1 cellular context compared by ENCODE assay signal in the genomic region with DNA sequence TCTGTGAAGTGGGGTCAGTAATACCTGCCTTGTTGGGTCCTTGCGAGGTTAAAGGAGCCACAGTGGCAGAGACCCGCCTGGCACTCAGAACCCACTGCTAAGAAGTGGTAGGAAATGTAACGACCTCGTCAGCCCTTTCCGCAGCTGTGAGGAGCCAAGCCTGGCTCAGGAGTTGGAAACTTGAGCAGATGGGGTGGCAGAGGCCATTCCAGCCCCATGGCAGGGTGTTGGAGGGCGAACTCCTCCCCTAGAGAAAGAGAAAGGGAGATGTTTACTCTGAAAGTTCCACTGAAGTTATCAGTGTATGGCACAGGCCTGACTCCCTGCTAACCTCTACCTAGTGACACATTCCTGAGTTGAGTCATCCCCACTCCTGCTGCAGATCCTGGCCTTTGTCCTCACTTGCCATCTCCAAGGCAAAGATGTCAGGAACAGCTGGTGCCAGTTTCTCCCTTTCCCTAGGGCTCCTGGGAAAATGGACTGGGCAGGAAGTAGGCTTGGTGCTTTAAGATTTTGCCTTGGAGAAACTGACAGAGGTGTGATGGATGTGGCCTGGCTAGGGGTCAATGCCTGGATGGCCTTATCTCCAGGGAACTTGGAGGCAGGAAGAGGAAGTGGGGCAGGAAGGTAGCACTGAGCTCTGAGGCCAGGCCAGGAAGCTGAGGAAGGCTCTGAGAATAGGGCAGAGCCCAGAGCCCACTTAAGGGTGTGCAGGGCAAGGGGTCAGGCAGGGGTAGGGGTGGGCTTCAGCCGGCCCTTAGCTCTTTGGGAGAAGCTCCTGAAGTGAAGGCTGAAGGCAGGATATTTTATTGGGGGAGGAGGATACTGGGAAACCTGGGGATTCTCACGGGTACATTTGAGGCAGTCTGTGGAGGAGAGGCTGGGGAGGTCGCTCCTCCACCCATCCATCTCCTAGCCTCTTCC.
A peak's percentile ranks its signal among the peaks of the same experiment; 100 is the strongest.
TF ChIP-seq lines count a peak whose summit lies in the region.

No MANE protein-coding gene starts in this region.

TF ChIP-seq in HepG2, 621 proteins besides CTCF, POLR2A, EP300 and RAD21 (continues in another document):
- no peak; the same call in 1 of the 2 replicates for TF ChIP-seq KDM5A (IDR thresholded peaks at IDR 0.05; ENCODE audit: borderline replicate concordance, low read length)
- no peak for TF ChIP-seq ONECUT2 (CRISPR knock-in tag; IDR thresholded peaks at IDR 0.05)
- TF ChIP-seq MIXL1 (CRISPR knock-in tag; IDR thresholded peaks at IDR 0.05), result peak; percentile 35; the same call in 1 of the 2 replicates
- TF ChIP-seq TMF1 (CRISPR knock-in tag; IDR thresholded peaks at IDR 0.05; ENCODE audit: low read depth), result no peak
- TF ChIP-seq, protein P1, sequence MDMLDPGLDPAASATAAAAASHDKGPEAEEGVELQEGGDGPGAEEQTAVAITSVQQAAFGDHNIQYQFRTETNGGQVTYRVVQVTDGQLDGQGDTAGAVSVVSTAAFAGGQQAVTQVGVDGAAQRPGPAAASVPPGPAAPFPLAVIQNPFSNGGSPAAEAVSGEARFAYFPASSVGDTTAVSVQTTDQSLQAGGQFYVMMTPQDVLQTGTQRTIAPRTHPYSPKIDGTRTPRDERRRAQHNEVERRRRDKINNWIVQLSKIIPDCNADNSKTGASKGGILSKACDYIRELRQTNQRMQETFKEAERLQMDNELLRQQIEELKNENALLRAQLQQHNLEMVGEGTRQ (IDR thresholded peaks at IDR 0.05; ENCODE audit: low read depth, low read length), result no peak
- TF ChIP-seq, protein P1 (CRISPR knock-in tag; IDR thresholded peaks at IDR 0.05; ENCODE audit: borderline replicate concordance), result no peak; the same call in 1 of the 2 replicates
- 0 out of 2 replicates have a peak, but pooled peaks have one; percentile 38 for TF ChIP-seq KLF12 (CRISPR knock-in tag; IDR thresholded peaks at IDR 0.05; ENCODE audit: borderline replicate concordance)
- TF ChIP-seq, protein P2, sequence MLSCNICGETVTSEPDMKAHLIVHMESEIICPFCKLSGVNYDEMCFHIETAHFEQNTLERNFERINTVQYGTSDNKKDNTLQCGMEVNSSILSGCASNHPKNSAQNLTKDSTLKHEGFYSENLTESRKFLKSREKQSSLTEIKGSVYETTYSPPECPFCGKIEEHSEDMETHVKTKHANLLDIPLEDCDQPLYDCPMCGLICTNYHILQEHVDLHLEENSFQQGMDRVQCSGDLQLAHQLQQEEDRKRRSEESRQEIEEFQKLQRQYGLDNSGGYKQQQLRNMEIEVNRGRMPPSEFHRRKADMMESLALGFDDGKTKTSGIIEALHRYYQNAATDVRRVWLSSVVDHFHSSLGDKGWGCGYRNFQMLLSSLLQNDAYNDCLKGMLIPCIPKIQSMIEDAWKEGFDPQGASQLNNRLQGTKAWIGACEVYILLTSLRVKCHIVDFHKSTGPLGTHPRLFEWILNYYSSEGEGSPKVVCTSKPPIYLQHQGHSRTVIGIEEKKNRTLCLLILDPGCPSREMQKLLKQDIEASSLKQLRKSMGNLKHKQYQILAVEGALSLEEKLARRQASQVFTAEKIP (CRISPR knock-in tag; IDR thresholded peaks at IDR 0.05; ENCODE audit: borderline replicate concordance), result no peak
- peak; percentile 78; the same call in 1 of the 2 replicates for TF ChIP-seq HNF4G (IDR thresholded peaks at IDR 0.05; ENCODE audit: borderline replicate concordance, low read depth, low read length)
- no peak for TF ChIP-seq HNF4G (CRISPR knock-in tag; IDR thresholded peaks at IDR 0.05; ENCODE audit: borderline replicate concordance, low read depth)
- TF ChIP-seq ZNF253 (CRISPR knock-in tag; IDR thresholded peaks at IDR 0.05; ENCODE audit: borderline replicate concordance), result no peak
- TF ChIP-seq, protein P3, sequence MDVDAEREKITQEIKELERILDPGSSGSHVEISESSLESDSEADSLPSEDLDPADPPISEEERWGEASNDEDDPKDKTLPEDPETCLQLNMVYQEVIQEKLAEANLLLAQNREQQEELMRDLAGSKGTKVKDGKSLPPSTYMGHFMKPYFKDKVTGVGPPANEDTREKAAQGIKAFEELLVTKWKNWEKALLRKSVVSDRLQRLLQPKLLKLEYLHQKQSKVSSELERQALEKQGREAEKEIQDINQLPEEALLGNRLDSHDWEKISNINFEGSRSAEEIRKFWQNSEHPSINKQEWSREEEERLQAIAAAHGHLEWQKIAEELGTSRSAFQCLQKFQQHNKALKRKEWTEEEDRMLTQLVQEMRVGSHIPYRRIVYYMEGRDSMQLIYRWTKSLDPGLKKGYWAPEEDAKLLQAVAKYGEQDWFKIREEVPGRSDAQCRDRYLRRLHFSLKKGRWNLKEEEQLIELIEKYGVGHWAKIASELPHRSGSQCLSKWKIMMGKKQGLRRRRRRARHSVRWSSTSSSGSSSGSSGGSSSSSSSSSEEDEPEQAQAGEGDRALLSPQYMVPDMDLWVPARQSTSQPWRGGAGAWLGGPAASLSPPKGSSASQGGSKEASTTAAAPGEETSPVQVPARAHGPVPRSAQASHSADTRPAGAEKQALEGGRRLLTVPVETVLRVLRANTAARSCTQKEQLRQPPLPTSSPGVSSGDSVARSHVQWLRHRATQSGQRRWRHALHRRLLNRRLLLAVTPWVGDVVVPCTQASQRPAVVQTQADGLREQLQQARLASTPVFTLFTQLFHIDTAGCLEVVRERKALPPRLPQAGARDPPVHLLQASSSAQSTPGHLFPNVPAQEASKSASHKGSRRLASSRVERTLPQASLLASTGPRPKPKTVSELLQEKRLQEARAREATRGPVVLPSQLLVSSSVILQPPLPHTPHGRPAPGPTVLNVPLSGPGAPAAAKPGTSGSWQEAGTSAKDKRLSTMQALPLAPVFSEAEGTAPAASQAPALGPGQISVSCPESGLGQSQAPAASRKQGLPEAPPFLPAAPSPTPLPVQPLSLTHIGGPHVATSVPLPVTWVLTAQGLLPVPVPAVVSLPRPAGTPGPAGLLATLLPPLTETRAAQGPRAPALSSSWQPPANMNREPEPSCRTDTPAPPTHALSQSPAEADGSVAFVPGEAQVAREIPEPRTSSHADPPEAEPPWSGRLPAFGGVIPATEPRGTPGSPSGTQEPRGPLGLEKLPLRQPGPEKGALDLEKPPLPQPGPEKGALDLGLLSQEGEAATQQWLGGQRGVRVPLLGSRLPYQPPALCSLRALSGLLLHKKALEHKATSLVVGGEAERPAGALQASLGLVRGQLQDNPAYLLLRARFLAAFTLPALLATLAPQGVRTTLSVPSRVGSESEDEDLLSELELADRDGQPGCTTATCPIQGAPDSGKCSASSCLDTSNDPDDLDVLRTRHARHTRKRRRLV (CRISPR knock-in tag; IDR thresholded peaks at IDR 0.05), result no peak; the same call in 1 of the 2 replicates
- no peak; the same call in 1 of the 2 replicates for TF ChIP-seq GPN1 (CRISPR knock-in tag; IDR thresholded peaks at IDR 0.05; ENCODE audit: borderline replicate concordance)
- TF ChIP-seq, protein P4, sequence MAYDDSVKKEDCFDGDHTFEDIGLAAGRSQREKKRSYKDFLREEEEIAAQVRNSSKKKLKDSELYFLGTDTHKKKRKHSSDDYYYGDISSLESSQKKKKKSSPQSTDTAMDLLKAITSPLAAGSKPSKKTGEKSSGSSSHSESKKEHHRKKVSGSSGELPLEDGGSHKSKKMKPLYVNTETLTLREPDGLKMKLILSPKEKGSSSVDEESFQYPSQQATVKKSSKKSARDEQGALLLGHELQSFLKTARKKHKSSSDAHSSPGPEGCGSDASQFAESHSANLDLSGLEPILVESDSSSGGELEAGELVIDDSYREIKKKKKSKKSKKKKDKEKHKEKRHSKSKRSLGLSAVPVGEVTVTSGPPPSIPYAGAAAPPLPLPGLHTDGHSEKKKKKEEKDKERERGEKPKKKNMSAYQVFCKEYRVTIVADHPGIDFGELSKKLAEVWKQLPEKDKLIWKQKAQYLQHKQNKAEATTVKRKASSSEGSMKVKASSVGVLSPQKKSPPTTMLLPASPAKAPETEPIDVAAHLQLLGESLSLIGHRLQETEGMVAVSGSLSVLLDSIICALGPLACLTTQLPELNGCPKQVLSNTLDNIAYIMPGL (CRISPR knock-in tag; IDR thresholded peaks at IDR 0.05; ENCODE audit: borderline replicate concordance in 1 of 2, low read depth in 1 of 2), result peak in 1 of 2 experiments; percentile 57; a peak in 3 of 4 replicates
- no peak; the same call in 1 of the 2 replicates for TF ChIP-seq EEA1 (CRISPR knock-in tag; IDR thresholded peaks at IDR 0.05; ENCODE audit: borderline replicate concordance)
- no peak for TF ChIP-seq ZNF251 (CRISPR knock-in tag; IDR thresholded peaks at IDR 0.05)
- TF ChIP-seq CCAR2 (optimal IDR thresholded peaks at IDR 0.05; ENCODE audit: low read depth, low read length), result no peak
- peak; percentile 56; the same call in 1 of the 2 replicates for TF ChIP-seq ZNF430 (CRISPR knock-in tag; IDR thresholded peaks at IDR 0.05)
- TF ChIP-seq, protein P5, sequence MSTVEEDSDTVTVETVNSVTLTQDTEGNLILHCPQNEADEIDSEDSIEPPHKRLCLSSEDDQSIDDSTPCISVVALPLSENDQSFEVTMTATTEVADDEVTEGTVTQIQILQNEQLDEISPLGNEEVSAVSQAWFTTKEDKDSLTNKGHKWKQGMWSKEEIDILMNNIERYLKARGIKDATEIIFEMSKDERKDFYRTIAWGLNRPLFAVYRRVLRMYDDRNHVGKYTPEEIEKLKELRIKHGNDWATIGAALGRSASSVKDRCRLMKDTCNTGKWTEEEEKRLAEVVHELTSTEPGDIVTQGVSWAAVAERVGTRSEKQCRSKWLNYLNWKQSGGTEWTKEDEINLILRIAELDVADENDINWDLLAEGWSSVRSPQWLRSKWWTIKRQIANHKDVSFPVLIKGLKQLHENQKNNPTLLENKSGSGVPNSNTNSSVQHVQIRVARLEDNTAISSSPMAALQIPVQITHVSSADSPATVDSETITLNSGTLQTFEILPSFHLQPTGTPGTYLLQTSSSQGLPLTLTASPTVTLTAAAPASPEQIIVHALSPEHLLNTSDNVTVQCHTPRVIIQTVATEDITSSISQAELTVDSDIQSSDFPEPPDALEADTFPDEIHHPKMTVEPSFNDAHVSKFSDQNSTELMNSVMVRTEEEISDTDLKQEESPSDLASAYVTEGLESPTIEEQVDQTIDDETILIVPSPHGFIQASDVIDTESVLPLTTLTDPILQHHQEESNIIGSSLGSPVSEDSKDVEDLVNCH (CRISPR knock-in tag; IDR thresholded peaks at IDR 0.05), result no peak
- TF ChIP-seq KLF16 (CRISPR knock-in tag; IDR thresholded peaks at IDR 0.05), result peak in 1 of 2 experiments; percentile 63; a peak in 2 of 4 replicates
- TF ChIP-seq KDM1A (CRISPR knock-in tag; IDR thresholded peaks at IDR 0.05), result peak; percentile 54; the same call in 1 of the 2 replicates
- TF ChIP-seq HNRNPLL (IDR thresholded peaks at IDR 0.05; ENCODE audit: low read depth, low read length, poor library complexity, severe bottlenecking), result no peak
- TF ChIP-seq ZNF703 (CRISPR knock-in tag; IDR thresholded peaks at IDR 0.05; ENCODE audit: borderline replicate concordance), result peak; percentile 90; the same call in 1 of the 2 replicates
- no peak for TF ChIP-seq SATB2 (CRISPR knock-in tag; IDR thresholded peaks at IDR 0.05)
- TF ChIP-seq TBL1XR1 (IDR thresholded peaks at IDR 0.05; ENCODE audit: borderline replicate concordance, low read length, partially characterized antibody), result peak; percentile 72
- peak; percentile 76; the same call in 1 of the 2 replicates for TF ChIP-seq ZNF124 (CRISPR knock-in tag; IDR thresholded peaks at IDR 0.05)
- TF ChIP-seq ZNF331 (CRISPR knock-in tag; IDR thresholded peaks at IDR 0.05), result peak; percentile 71
- peak; percentile 73; the same call in 1 of the 2 replicates for TF ChIP-seq MIER2 (CRISPR knock-in tag; IDR thresholded peaks at IDR 0.05)
- TF ChIP-seq, protein P6, sequence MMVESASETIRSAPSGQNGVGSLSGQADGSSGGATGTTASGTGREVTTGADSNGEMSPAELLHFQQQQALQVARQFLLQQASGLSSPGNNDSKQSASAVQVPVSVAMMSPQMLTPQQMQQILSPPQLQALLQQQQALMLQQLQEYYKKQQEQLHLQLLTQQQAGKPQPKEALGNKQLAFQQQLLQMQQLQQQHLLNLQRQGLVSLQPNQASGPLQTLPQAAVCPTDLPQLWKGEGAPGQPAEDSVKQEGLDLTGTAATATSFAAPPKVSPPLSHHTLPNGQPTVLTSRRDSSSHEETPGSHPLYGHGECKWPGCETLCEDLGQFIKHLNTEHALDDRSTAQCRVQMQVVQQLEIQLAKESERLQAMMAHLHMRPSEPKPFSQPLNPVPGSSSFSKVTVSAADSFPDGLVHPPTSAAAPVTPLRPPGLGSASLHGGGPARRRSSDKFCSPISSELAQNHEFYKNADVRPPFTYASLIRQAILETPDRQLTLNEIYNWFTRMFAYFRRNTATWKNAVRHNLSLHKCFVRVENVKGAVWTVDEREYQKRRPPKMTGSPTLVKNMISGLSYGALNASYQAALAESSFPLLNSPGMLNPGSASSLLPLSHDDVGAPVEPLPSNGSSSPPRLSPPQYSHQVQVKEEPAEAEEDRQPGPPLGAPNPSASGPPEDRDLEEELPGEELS (CRISPR knock-in tag; IDR thresholded peaks at IDR 0.05), result peak; percentile 75; the same call in 1 of the 2 replicates
- no peak; the same call in none of the 2 replicates for TF ChIP-seq SSRP1 (CRISPR knock-in tag; IDR thresholded peaks at IDR 0.05)
- no peak for TF ChIP-seq SNRNP70 (IDR thresholded peaks at IDR 0.05; ENCODE audit: low read depth, low read length)
- no peak for TF ChIP-seq EZH2 (conservative IDR thresholded peaks at IDR 0.05; ENCODE audit: low read depth, low read length)
- TF ChIP-seq, protein P7, sequence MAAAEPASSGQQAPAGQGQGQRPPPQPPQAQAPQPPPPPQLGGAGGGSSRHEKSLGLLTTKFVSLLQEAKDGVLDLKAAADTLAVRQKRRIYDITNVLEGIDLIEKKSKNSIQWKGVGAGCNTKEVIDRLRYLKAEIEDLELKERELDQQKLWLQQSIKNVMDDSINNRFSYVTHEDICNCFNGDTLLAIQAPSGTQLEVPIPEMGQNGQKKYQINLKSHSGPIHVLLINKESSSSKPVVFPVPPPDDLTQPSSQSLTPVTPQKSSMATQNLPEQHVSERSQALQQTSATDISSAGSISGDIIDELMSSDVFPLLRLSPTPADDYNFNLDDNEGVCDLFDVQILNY (CRISPR knock-in tag; conservative IDR thresholded peaks at IDR 0.05), result no peak
